21 cellular contexts compared by ENCODE assay signal in genomic region chr10:74889662-74889998, GRCh38.
A peak's percentile ranks its signal among the peaks of the same experiment; 100 is the strongest.
DNase-seq lines count a peak whose midpoint lies in the region; ATAC-seq and TF ChIP-seq lines count a peak whose summit lies in the region.
"Had no signal": no experiment of that assay in that cellular context is flagged by ENCODE, and none has a peak within 500 bp of the region (broad histone marks: within the 10 kb centered on the region; RNA-seq: fewer than 3 reads in every experiment).

No MANE protein-coding gene starts in this region.

- H3F3A ChIP-seq in GM23248 (ENCODE audit: insufficient read depth), result no peaks in the 10 kb centered on the region

- in situ Hi-C loops in GM23248 (cut with MboI), result no loop called here

- no peak overlapping the region for H3K4me3 Mint-ChIP-seq in CD14-positive monocyte
- no peak overlapping the region for H3K4me3 Mint-ChIP-seq in memory B cell
- H3K4me3 Mint-ChIP-seq: CD4-positive, alpha-beta T cell; nephron had no signal

- no peaks in the 10 kb centered on the region for H3K27me3 ChIP-seq in GM23248 (replicated peaks; ENCODE audit: insufficient read depth)
- H3K27me3 ChIP-seq: dorsolateral prefrontal cortex had no signal

- no peak overlapping the region for H3K9ac ChIP-seq in GM23248

- no peaks in the 10 kb centered on the region for H3K9me2 ChIP-seq in GM23248 (ENCODE audit: insufficient read depth)

- intact Hi-C loops in CD14-positive monocyte (cut with micrococcal nuclease), result no loop called here

- H3K27ac ChIP-seq in GM23248 (no peak overlapping the region), VCaP (no peak overlapping the region)
- H3K27ac ChIP-seq: dorsolateral prefrontal cortex, epithelial cell of prostate had no signal

- H3K9me3 ChIP-seq in GM23248 (ENCODE audit: low read depth), result no peaks in the 10 kb centered on the region

- TF ChIP-seq CTCF in CD14-positive monocyte (IDR thresholded peaks at IDR 0.05) (no peak), VCaP (conservative IDR thresholded peaks at IDR 0.05) (0 out of 2 replicates have a peak, but pooled peaks have one; percentile 1)

- H3K36me3 Mint-ChIP-seq in CD14-positive monocyte (peaks cover 2 to 3% of the 10 kb centered on the region in 2 donors), memory B cell (peaks cover 8% of the 10 kb centered on the region)

- H3K36me3 ChIP-seq in GM23248 (ENCODE audit: low read depth), result no peaks in the 10 kb centered on the region

- H3K27me3 Mint-ChIP-seq in CD14-positive monocyte (ENCODE audit: low read depth in 3 of 3), result no peaks in the 10 kb centered on the region
- no peaks in the 10 kb centered on the region for H3K27me3 Mint-ChIP-seq in memory B cell
- H3K27me3 Mint-ChIP-seq: CD4-positive, alpha-beta T cell had no signal

- no peaks in the 10 kb centered on the region for H4K20me1 ChIP-seq in GM23248 (ENCODE audit: insufficient read depth)

- peaks cover 90% of the 10 kb centered on the region for H3K79me2 ChIP-seq in GM23248 (ENCODE audit: insufficient read depth)

- peak overlapping the region; percentile 71 to 90 (median 84) for H3K27ac Mint-ChIP-seq in CD14-positive monocyte
- peak overlapping the region; percentile 35 for H3K27ac Mint-ChIP-seq in memory B cell
- H3K27ac Mint-ChIP-seq: CD4-positive, alpha-beta T cell had no signal

- H3K4me1 ChIP-seq in GM23248 (ENCODE audit: insufficient read depth), result no peaks in the 10 kb centered on the region

- H3K4me1 Mint-ChIP-seq in CD14-positive monocyte, result peaks cover 32% of the 10 kb centered on the region
- peaks cover 23% of the 10 kb centered on the region for H3K4me1 Mint-ChIP-seq in memory B cell

- ATAC-seq in memory B cell (ENCODE audit: low read depth) (no peak), HG02884 (IDR thresholded peaks at IDR 0.05; ENCODE audit: unreplicated experiment) (no peak), GM19467 (IDR thresholded peaks at IDR 0.05; ENCODE audit: unreplicated experiment) (no peak), HG03571 (IDR thresholded peaks at IDR 0.05; ENCODE audit: unreplicated experiment) (no peak)

- DNase-seq in CD14-positive monocyte (ENCODE audit: low spot score) (no peak), GM23248 (peak; percentile 54), memory B cell (ENCODE audit: low spot score in 2 of 2) (no peak), NCI-H2081 treated with DMSO at 0.1 percent for 48 hours (lab: John Stamatoyannopoulos, UW) (no peak)
- DNase-seq: activated CD4-positive, alpha-beta T cell treated with anti-CD3 and anti-CD28 coated beads, Interleukin-2, amount 50 U/mL, for 1 hour; activated gamma-delta T cell; CD4-positive, alpha-beta T cell; DMS153; foreskin melanocyte; GF-D8; mesenchymal stem cell; NCI-H1105; NCI-H2029 treated with DMSO at 0.1 percent for 48 hours; stimulated activated naive CD4-positive, alpha-beta T cell treated with Interleukin-2 at 50 U/mL for 16 hours had no signal

- no peak overlapping the region for H3K4me2 ChIP-seq in GM23248 (ENCODE audit: unreplicated experiment)

- H2AFZ ChIP-seq in GM23248, result no peak overlapping the region

- H3K9me3 Mint-ChIP-seq in CD14-positive monocyte (peaks cover 0 to 1% (median 0%) of the 10 kb centered on the region in 7 donors), memory B cell (no peaks in the 10 kb centered on the region)
- H3K9me3 Mint-ChIP-seq: CD4-positive, alpha-beta T cell; nephron had no signal

- no peak overlapping the region for H3K4me3 ChIP-seq in GM23248
- H3K4me3 ChIP-seq: dorsolateral prefrontal cortex had no signal
